9 cellular contexts compared by ENCODE assay signal in the genomic region with DNA sequence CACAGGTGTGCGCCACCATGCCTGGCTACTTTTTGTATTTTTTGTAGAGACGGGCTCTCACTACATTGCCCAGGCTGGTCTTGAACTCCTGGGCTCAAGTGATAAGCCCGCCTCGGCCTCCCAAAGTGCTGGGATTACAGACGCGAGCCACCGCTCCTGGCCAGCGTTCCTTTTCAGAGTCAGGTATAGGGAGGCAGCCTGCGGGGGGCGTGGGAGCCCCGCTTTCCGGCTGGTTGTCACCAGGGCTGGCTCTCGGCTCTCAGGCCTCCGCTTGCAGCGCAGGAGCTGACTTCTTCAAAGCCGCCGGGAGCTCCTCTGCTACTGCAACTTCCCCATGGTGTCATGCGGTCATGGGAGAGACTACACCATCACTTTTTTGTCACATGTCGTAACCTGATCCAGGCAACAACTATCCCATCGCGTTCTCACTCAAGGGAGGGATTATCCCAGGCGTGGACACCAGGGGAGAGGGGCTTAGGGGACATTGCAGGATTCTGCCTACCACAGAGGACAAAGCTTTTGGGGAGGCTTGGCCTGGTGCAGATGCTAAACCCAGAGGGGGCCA.
DNase-seq lines count a peak whose midpoint lies in the region; ATAC-seq and TF ChIP-seq lines count a peak whose summit lies in the region.
"Had no signal": no experiment of that assay in that cellular context is flagged by ENCODE, and none has a peak within 500 bp of the region (broad histone marks: within the 10 kb centered on the region; RNA-seq: fewer than 3 reads in every experiment).

No MANE protein-coding gene starts in this region.

- DNase-seq in HAP-1 (ENCODE audit: low spot score in 2 of 2) (peak; percentile 47 to 68), NOMO-1 treated with dmso at 0.1 percent for 144 hours (lab: John Stamatoyannopoulos, UW; ENCODE audit: unreplicated experiment) (peak; percentile 78), endothelial cell (ENCODE audit: low spot score) (peak; percentile 32), posterior vena cava (ENCODE audit: low spot score) (peak; percentile 89), NCI-H2227 (lab: John Stamatoyannopoulos, UW; ENCODE audit: unreplicated experiment) (no peak), putamen (ENCODE audit: low spot score) (no peak), epidermal melanocyte (ENCODE audit: insufficient read length, low spot score) (no peak)
- DNase-seq: activated gamma-delta T cell treated with Interleukin-2 at 50 U/mL for 16 hours had no signal

- no peak for ATAC-seq in GM18858 (IDR thresholded peaks at IDR 0.05; ENCODE audit: unreplicated experiment)

- no peaks in the 10 kb centered on the region for H3K27me3 ChIP-seq in HAP-1 (ENCODE audit: low read depth)

- H3K27me3 Mint-ChIP-seq in endothelial cell (ENCODE audit: unreplicated experiment), result peaks cover 1% of the 10 kb centered on the region

- intact Hi-C loops in posterior vena cava (cut with DNase I), result no loop called here

- no peaks in the 10 kb centered on the region for H3K36me3 Mint-ChIP-seq in endothelial cell (ENCODE audit: low read depth, unreplicated experiment)

- H3K4me1 Mint-ChIP-seq in endothelial cell (ENCODE audit: unreplicated experiment), result peaks cover 7% of the 10 kb centered on the region

- no peak overlapping the region for H3K4me3 Mint-ChIP-seq in endothelial cell (ENCODE audit: unreplicated experiment)

- TF ChIP-seq CTCF in endothelial cell (IDR thresholded peaks at IDR 0.05; ENCODE audit: unreplicated experiment), result no peak

- H3K27ac Mint-ChIP-seq in endothelial cell (ENCODE audit: unreplicated experiment), result no peak overlapping the region

- in situ Hi-C loops in HAP-1 (cut with MboI; ENCODE audit: low sequenced_read_pairs), result no loop called here

- peaks cover 7% of the 10 kb centered on the region for H3K4me1 ChIP-seq in HAP-1

- H3K9me3 Mint-ChIP-seq in endothelial cell (ENCODE audit: unreplicated experiment), result no peaks in the 10 kb centered on the region

- no peaks in the 10 kb centered on the region for H3K9me3 ChIP-seq in HAP-1

- no peak overlapping the region for H3K4me3 ChIP-seq in HAP-1

- no peaks in the 10 kb centered on the region for H3K36me3 ChIP-seq in HAP-1 (replicated peaks)

Comparison
In these comparisons a context has a peak if more than half of its experiments do, and no peak if none do; other contexts are left out.
1. DNase-seq: peak in HAP-1 (2 of 2), NOMO-1 treated with dmso at 0.1 percent for 144 hours (single experiment), endothelial cell (single experiment) and posterior vena cava (single experiment); none in NCI-H2227 (single experiment), putamen (single experiment) and epidermal melanocyte (single experiment).